17 cellular contexts compared by ENCODE assay signal in genomic region chr6:150346346-150346745, GRCh38. TPM values are rescaled to one million over a fixed set of nuclear protein-coding genes. Genes with fewer than 3 reads are reported as not detected.
DNase-seq lines count a peak whose midpoint lies in the region; ATAC-seq, FAIRE-seq and TF ChIP-seq lines count a peak whose summit lies in the region.
"Had no signal": no experiment of that assay in that cellular context is flagged by ENCODE, and none has a peak within 500 bp of the region (broad histone marks: within the 10 kb centered on the region; RNA-seq: fewer than 3 reads in every experiment).

No MANE protein-coding gene starts in this region.

- peaks cover 15% of the 10 kb centered on the region for H3K4me1 Mint-ChIP-seq in astrocyte (ENCODE audit: low read depth, unreplicated experiment)
- no peaks in the 10 kb centered on the region for H3K4me1 Mint-ChIP-seq in activated CD4-positive, alpha-beta memory T cell treated with anti-CD3 and anti-CD28 coated beads, Interleukin-2, amount 10 ng/mL, durations not matched to agents 7 days and 5 days
- H3K4me1 Mint-ChIP-seq: CD4-positive, CD25-positive, alpha-beta regulatory T cell had no signal

- H3K9ac ChIP-seq in astrocyte (ENCODE audit: low read length) = no peak overlapping the region
- H3K9ac ChIP-seq: SK-N-SH had no signal

- WGBS in prostate gland = 57% methylated on average over 2 of the region's 2 CpGs

- TF ChIP-seq POLR2A in prostate gland (IDR thresholded peaks at IDR 0.05) = no peak

- peak overlapping the region; percentile 10 for H3K4me2 ChIP-seq in astrocyte (ENCODE audit: low read length)
- H3K4me2 ChIP-seq: SK-N-SH had no signal

- H3K27me3 Mint-ChIP-seq in astrocyte (ENCODE audit: low read depth, unreplicated experiment) = peaks cover 5% of the 10 kb centered on the region
- peaks cover 9% of the 10 kb centered on the region for H3K27me3 Mint-ChIP-seq in activated CD4-positive, alpha-beta memory T cell treated with anti-CD3 and anti-CD28 coated beads, Interleukin-2, amount 10 ng/mL, durations not matched to agents 7 days and 5 days

- no peak for TF ChIP-seq EP300 in Ishikawa (IDR thresholded peaks at IDR 0.05; ENCODE audit: borderline replicate concordance)

- TF ChIP-seq RAD21 in Ishikawa (IDR thresholded peaks at IDR 0.05; ENCODE audit: low read depth) = no peak

- DNase-seq in astrocyte (ENCODE audit: low read depth) = no peak
- DNase-seq in retinal pigment epithelial cell (ENCODE audit: low read depth) = peak; percentile 91
- no peak for DNase-seq in prostate gland (ENCODE audit: low spot score)
- no peak for DNase-seq in activated CD4-positive, alpha-beta memory T cell treated with anti-CD3 and anti-CD28 coated beads, Interleukin-2, amount 10 ng/mL, durations not matched to agents 7 days and 5 days
- DNase-seq: CD4-positive, CD25-positive, alpha-beta regulatory T cell; HCEC 1CT; MV-4-11; NCI-H1436; NCI-H2029; NCI-H510A; Peyer's patch; SK-N-SH had no signal

- POLR2A ChIA-PET in activated CD4-positive, alpha-beta memory T cell treated with anti-CD3 and anti-CD28 coated beads, Interleukin-2, amount 10 ng/mL, durations not matched to agents 7 days and 5 days (lab: Charles Lee) = no interaction called here

- no peaks in the 10 kb centered on the region for H4K20me1 ChIP-seq in astrocyte (ENCODE audit: insufficient read depth, low read length)

- peaks cover 14% of the 10 kb centered on the region for H3K4me1 ChIP-seq in astrocyte (ENCODE audit: insufficient read depth, low read length)
- no peaks in the 10 kb centered on the region for H3K4me1 ChIP-seq in prostate gland (replicated peaks)
- H3K4me1 ChIP-seq: Peyer's patch had no signal

- CTCF ChIA-PET in activated CD4-positive, alpha-beta memory T cell treated with anti-CD3 and anti-CD28 coated beads, Interleukin-2, amount 10 ng/mL, durations not matched to agents 7 days and 5 days (lab: Charles Lee) = no interaction called here

- H3K27ac Mint-ChIP-seq in astrocyte (ENCODE audit: unreplicated experiment) = no peak overlapping the region
- H3K27ac Mint-ChIP-seq in activated CD4-positive, alpha-beta memory T cell treated with anti-CD3 and anti-CD28 coated beads, Interleukin-2, amount 10 ng/mL, durations not matched to agents 7 days and 5 days = no peak overlapping the region
- H3K27ac Mint-ChIP-seq: B cell; CD4-positive, CD25-positive, alpha-beta regulatory T cell had no signal

- no peaks in the 10 kb centered on the region for H3K79me2 ChIP-seq in astrocyte (ENCODE audit: insufficient read depth, low read length)

- no peaks in the 10 kb centered on the region for H3K9me3 Mint-ChIP-seq in astrocyte (ENCODE audit: unreplicated experiment)
- H3K9me3 Mint-ChIP-seq in activated CD4-positive, alpha-beta memory T cell treated with anti-CD3 and anti-CD28 coated beads, Interleukin-2, amount 10 ng/mL, durations not matched to agents 7 days and 5 days = no peaks in the 10 kb centered on the region

- H3K4me3 Mint-ChIP-seq in astrocyte (ENCODE audit: unreplicated experiment) = no peak overlapping the region
- H3K4me3 Mint-ChIP-seq in activated CD4-positive, alpha-beta memory T cell treated with anti-CD3 and anti-CD28 coated beads, Interleukin-2, amount 10 ng/mL, durations not matched to agents 7 days and 5 days = no peak overlapping the region
- H3K4me3 Mint-ChIP-seq: B cell; CD4-positive, CD25-positive, alpha-beta regulatory T cell had no signal

- FAIRE-seq in astrocyte (lab: Jason Lieb, UNC) = no peak

- H3K36me3 Mint-ChIP-seq in astrocyte (ENCODE audit: low read depth, unreplicated experiment) = no peaks in the 10 kb centered on the region
- no peaks in the 10 kb centered on the region for H3K36me3 Mint-ChIP-seq in activated CD4-positive, alpha-beta memory T cell treated with anti-CD3 and anti-CD28 coated beads, Interleukin-2, amount 10 ng/mL, durations not matched to agents 7 days and 5 days (ENCODE audit: low read depth)
- H3K36me3 Mint-ChIP-seq: CD4-positive, CD25-positive, alpha-beta regulatory T cell had no signal

- H3K36me3 ChIP-seq in astrocyte (ENCODE audit: insufficient read depth, low read length) (no peaks in the 10 kb centered on the region), prostate gland (no peaks in the 10 kb centered on the region)
- H3K36me3 ChIP-seq: Peyer's patch had no signal

- no peak overlapping the region for H2AFZ ChIP-seq in astrocyte (ENCODE audit: low read depth, low read length)

- intact Hi-C loops in prostate gland (cut with DNase I) = no loop called here

- no peaks in the 10 kb centered on the region for H3K27me3 ChIP-seq in astrocyte (ENCODE audit: insufficient read depth, low read length)
- no peaks in the 10 kb centered on the region for H3K27me3 ChIP-seq in prostate gland (replicated peaks; ENCODE audit: insufficient read depth)
- H3K27me3 ChIP-seq: Peyer's patch had no signal

- H3K4me3 ChIP-seq in astrocyte (ENCODE audit: insufficient read depth, low read depth, low read length) (no peak overlapping the region), retinal pigment epithelial cell (ENCODE audit: low read length) (no peak overlapping the region), prostate gland (no peak overlapping the region)
- H3K4me3 ChIP-seq: Peyer's patch had no signal

- ATAC-seq in esophagus mucosa (peak; percentile 75), GM21526 (IDR thresholded peaks at IDR 0.05; ENCODE audit: low FRiP score, unreplicated experiment) (no peak)
- ATAC-seq: Right ventricle myocardium inferior had no signal

- no peak overlapping the region for H3K27ac ChIP-seq in astrocyte (ENCODE audit: low read depth, low read length)
- H3K27ac ChIP-seq in prostate gland = no peak overlapping the region
- H3K27ac ChIP-seq: Peyer's patch had no signal

- H3K9me3 ChIP-seq in astrocyte (ENCODE audit: insufficient read depth, low read depth, low read length) (no peaks in the 10 kb centered on the region), prostate gland (no peaks in the 10 kb centered on the region)
- H3K9me3 ChIP-seq: Peyer's patch, SK-N-SH had no signal

- TF ChIP-seq CTCF in astrocyte (IDR thresholded peaks at IDR 0.05; ENCODE audit: insufficient read depth, low read depth, low read length) = no peak
- no peak for TF ChIP-seq CTCF in retinal pigment epithelial cell (conservative IDR thresholded peaks at IDR 0.05; ENCODE audit: low read depth, low read length)
- TF ChIP-seq CTCF in prostate gland (IDR thresholded peaks at IDR 0.05) = no peak

TF ChIP-seq in Ishikawa, 13 proteins besides CTCF, POLR2A, EP300 and RAD21:
- TF ChIP-seq CREB1 (IDR thresholded peaks at IDR 0.05; ENCODE audit: low read depth) = no peak
- peak; percentile 36; the same call in 1 of the 2 replicates for TF ChIP-seq NFIC (IDR thresholded peaks at IDR 0.05)

RNA-seq across cellular contexts. Expression of gene IYD, which starts 22.5 kb away (rescaled TPM):
- not detected in 2 replicates for total RNA-seq in astrocyte
- total RNA-seq in esophagus mucosa = not detected
- under 1 TPM; 0.05 to 0.45 TPM for total RNA-seq in prostate gland
- not detected for total RNA-seq in activated CD4-positive, alpha-beta memory T cell treated with anti-CD3 and anti-CD28 coated beads, Interleukin-2, amount 10 ng/mL, durations not matched to agents 7 days and 5 days
- total RNA-seq: B cell; CD4-positive, CD25-positive, alpha-beta regulatory T cell; Right ventricle myocardium inferior had no signal
